In genomic region chr12:12943589-12944260, GRCh38 we compare ENCODE assay signal across 1 cellular context.
TF ChIP-seq lines count a peak whose summit lies in the region.

No MANE protein-coding gene starts in this region.

TF ChIP-seq in IMR-90, 13 proteins besides CTCF, POLR2A, EP300 and RAD21:
- TF ChIP-seq MAFK (IDR thresholded peaks at IDR 0.05; ENCODE audit: low read depth, low read length) (no peak), NFE2L2 (IDR thresholded peaks at IDR 0.05; ENCODE audit: low read depth, low read length) (no peak), RFX5 (IDR thresholded peaks at IDR 0.05; ENCODE audit: low read depth, low read length) (no peak), BHLHE40 (IDR thresholded peaks at IDR 0.05; ENCODE audit: low read depth, low read length) (no peak), USF2 (IDR thresholded peaks at IDR 0.05; ENCODE audit: low read depth, low read length) (no peak), SMC3 (IDR thresholded peaks at IDR 0.05; ENCODE audit: low read depth, low read length) (no peak), MAZ (IDR thresholded peaks at IDR 0.05; ENCODE audit: borderline replicate concordance, low read depth, low read length) (no peak), CEBPB (IDR thresholded peaks at IDR 0.05; ENCODE audit: low read depth, low read length) (no peak), MXI1 (IDR thresholded peaks at IDR 0.05; ENCODE audit: borderline replicate concordance, low read depth, low read length) (no peak), CHD1 (IDR thresholded peaks at IDR 0.05; ENCODE audit: low read depth, low read length) (no peak), RCOR1 (IDR thresholded peaks at IDR 0.05; ENCODE audit: insufficient replicate concordance, low read length) (no peak), ELK1 (IDR thresholded peaks at IDR 0.05; ENCODE audit: borderline replicate concordance, low read depth, low read length) (no peak), FOS (IDR thresholded peaks at IDR 0.05; ENCODE audit: low read depth, low read length) (no peak)
